Comparison of ENCODE assay signal across 23 cellular contexts in the genomic region with DNA sequence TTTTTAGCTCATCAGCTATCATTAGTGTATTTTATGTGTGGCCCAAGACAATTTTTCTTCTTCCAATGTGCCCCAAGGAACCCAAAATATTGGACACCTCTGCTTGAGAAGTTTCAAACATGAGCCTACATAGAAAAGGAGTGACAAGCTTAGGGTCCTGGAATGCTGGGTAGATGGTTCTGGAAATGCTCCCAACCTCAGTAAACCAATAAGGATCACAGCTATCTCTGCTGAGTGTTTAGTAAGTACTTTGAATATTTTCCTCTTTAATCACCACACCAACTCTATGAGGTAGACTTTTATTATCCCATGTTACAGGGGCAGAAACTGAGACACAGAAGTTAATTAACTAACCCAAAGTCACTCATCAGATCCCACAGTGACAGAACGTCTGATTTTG.
DNase-seq lines count a peak whose midpoint lies in the region; FAIRE-seq and TF ChIP-seq lines count a peak whose summit lies in the region.
"Had no signal": no experiment of that assay in that cellular context is flagged by ENCODE, and none has a peak within 500 bp of the region (broad histone marks: within the 10 kb centered on the region; RNA-seq: fewer than 3 reads in every experiment).

No MANE protein-coding gene starts in this region.

- H3K36me3 ChIP-seq in bronchial epithelial cell (ENCODE audit: control insufficient read depth, insufficient read depth, low read length): no peaks in the 10 kb centered on the region

- H3K4me3 ChIP-seq in AG10803 (ENCODE audit: low read length) (no peak overlapping the region), bronchial epithelial cell (ENCODE audit: low read depth, low read length) (no peak overlapping the region)
- H3K4me3 ChIP-seq: GM12878 had no signal

- peak; percentile 52 for FAIRE-seq in bronchial epithelial cell (lab: Jason Lieb, UNC)
- FAIRE-seq: D721Med, GM12878, GM19239, HTR-8/SVneo had no signal

- peak; percentile 28 for DNase-seq in AG10803 (ENCODE audit: low read depth)
- peak; percentile 4 for DNase-seq in NCI-H226
- no peak for DNase-seq in bronchial epithelial cell (ENCODE audit: low read depth)
- DNase-seq in iris pigment epithelial cell (ENCODE audit: low read depth): peak; percentile 11
- DNase-seq in activated CD4-positive, CD25-positive, alpha-beta regulatory T cell (lab: John Stamatoyannopoulos, UW): no peak
- DNase-seq in stimulated activated CD4-positive, alpha-beta T cell treated with anti-CD3 and anti-CD28 coated beads, Interleukin-4, amount 100 ng/mL, for 1 hour: no peak
- DNase-seq in KG1 (lab: John Stamatoyannopoulos, UW): no peak
- DNase-seq in DMS153 treated with DMSO at 0.1 percent for 48 hours (lab: John Stamatoyannopoulos, UW; ENCODE audit: unreplicated experiment): no peak
- DNase-seq: 8988T; AML-193; Caco-2; CD4-positive, alpha-beta T cell; DMS79; GF-D8; GOT3; H7; HFFc6; IMR-90; KBM-7 had no signal

- no peak for TF ChIP-seq CTCF in AG10803 (conservative IDR thresholded peaks at IDR 0.05; ENCODE audit: low read length)
- TF ChIP-seq CTCF in bronchial epithelial cell (IDR thresholded peaks at IDR 0.05; ENCODE audit: insufficient read depth, low read length, severe bottlenecking): no peak

- H3K27me3 ChIP-seq in bronchial epithelial cell (ENCODE audit: control insufficient read depth, insufficient read depth, low read length): no peaks in the 10 kb centered on the region

Comparison
In these comparisons a context has a peak if more than half of its experiments do, and no peak if none do; other contexts are left out.
1. DNase-seq: peak in AG10803 (single experiment), NCI-H226 (single experiment) and iris pigment epithelial cell (single experiment); none in bronchial epithelial cell (single experiment), activated CD4-positive, CD25-positive, alpha-beta regulatory T cell (0 of 4), stimulated activated CD4-positive, alpha-beta T cell treated with anti-CD3 and anti-CD28 coated beads, Interleukin-4, amount 100 ng/mL, for 1 hour (single experiment), KG1 (single experiment) and DMS153 treated with DMSO at 0.1 percent for 48 hours (single experiment).